8 cellular contexts compared by ENCODE assay signal in the genomic region with DNA sequence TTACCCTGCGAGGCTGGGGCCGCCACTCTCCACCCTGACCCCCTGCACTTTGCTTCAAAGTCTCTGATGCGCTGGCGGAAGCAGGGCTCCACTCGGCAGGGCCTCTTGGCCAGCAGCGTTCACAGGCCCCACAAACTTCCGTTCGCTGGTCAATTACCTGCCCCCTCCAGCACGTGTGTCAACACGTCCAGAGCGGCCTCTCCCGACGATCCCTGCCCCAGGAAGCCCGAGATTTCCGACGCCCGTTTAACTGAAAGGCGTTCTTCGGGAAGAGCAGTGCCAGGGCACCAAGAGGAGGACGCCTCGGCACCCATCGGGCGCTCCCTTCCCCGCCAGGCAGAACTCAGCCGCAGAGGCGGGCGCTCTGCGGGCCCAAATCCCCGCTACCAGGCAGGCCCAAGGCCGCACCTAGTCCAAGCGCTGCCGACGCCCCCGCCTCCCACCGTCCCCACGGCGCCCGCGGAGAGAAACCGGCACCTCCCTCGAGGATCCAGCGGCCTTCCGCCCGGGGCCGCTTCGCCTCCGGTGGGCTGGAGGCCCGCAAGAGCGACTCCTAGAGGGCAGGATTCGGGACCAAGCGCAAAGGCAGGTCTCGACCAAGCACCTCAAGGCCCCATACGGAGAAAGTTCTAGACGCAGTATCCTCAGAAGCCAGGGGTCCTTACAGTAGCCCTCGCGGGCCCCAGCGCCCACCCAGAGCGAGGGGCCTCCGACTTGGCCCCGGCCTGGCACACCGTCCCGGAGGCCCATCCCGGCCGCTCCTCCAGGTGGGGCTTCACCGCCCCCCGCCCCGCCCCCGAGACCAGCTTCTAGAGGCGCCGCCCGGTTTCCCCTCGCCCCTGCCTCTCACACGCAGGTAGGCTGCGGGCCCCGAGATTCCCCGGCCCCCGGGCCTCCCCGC. TPM values are rescaled to one million over a fixed set of nuclear protein-coding genes. Genes with fewer than 3 reads are reported as not detected.
DNase-seq lines count a peak whose midpoint lies in the region; ATAC-seq and TF ChIP-seq lines count a peak whose summit lies in the region.

No MANE protein-coding gene starts in this region.

- H3K9me3 ChIP-seq in fibroblast of lung (ENCODE audit: control insufficient read depth, insufficient read depth, low read depth, low read length): no peaks in the 10 kb centered on the region

- H3K36me3 Mint-ChIP-seq in activated CD8-positive, alpha-beta memory T cell treated with anti-CD3 and anti-CD28 coated beads, Interleukin-2, amount 10 ng/mL, durations not matched to agents 7 days and 5 days: peaks cover 15% of the 10 kb centered on the region

- DNase-seq in NCI-H2196 treated with DMSO at 0.1 percent for 48 hours (lab: John Stamatoyannopoulos, UW; ENCODE audit: unreplicated experiment) (peak; percentile 28), fibroblast of lung (ENCODE audit: low read depth in 2 of 2) (peak; percentile 39 to 41), omental fat pad (ENCODE audit: low spot score) (no peak), NCI-H446 (lab: John Stamatoyannopoulos, UW) (no peak)
- DNase-seq in activated CD8-positive, alpha-beta memory T cell treated with anti-CD3 and anti-CD28 coated beads, Interleukin-2, amount 10 ng/mL, durations not matched to agents 7 days and 5 days: peak; percentile 68

- peak overlapping the region; percentile 59 to 70 (median 66) for H3K4me3 ChIP-seq in fibroblast of lung (replicated peaks in 1 of 4; ENCODE audit: control extremely low read depth in 1 of 4, insufficient read depth in 1 of 4, low read depth in 3 of 4, low read length in 4 of 4)

- H3K9ac ChIP-seq in fibroblast of lung (ENCODE audit: insufficient read depth, low read length): peak overlapping the region; percentile 61

- H3K4me1 Mint-ChIP-seq in activated CD8-positive, alpha-beta memory T cell treated with anti-CD3 and anti-CD28 coated beads, Interleukin-2, amount 10 ng/mL, durations not matched to agents 7 days and 5 days: peaks cover 41% of the 10 kb centered on the region

- H3K4me1 ChIP-seq in fibroblast of lung (ENCODE audit: control insufficient read depth, extremely low read depth, insufficient read depth, low read length): peaks cover 10% of the 10 kb centered on the region

- H3K4me3 Mint-ChIP-seq in activated CD8-positive, alpha-beta memory T cell treated with anti-CD3 and anti-CD28 coated beads, Interleukin-2, amount 10 ng/mL, durations not matched to agents 7 days and 5 days: peak overlapping the region; percentile 90

- H3K4me2 ChIP-seq in fibroblast of lung (ENCODE audit: extremely low read depth, insufficient read depth, low read length): peak overlapping the region; percentile 87

- ATAC-seq in GM18498 (IDR thresholded peaks at IDR 0.05; ENCODE audit: unreplicated experiment) (peak; percentile 34), HG02943 (IDR thresholded peaks at IDR 0.05; ENCODE audit: low read depth, unreplicated experiment) (peak; percentile 16), omental fat pad (ENCODE audit: low FRiP score) (peak; percentile 28)
- peak; percentile 35 for ATAC-seq in activated CD8-positive, alpha-beta memory T cell treated with anti-CD3 and anti-CD28 coated beads, Interleukin-2, amount 10 ng/mL, durations not matched to agents 7 days and 5 days

- CTCF ChIA-PET in activated CD8-positive, alpha-beta memory T cell treated with anti-CD3 and anti-CD28 coated beads, Interleukin-2, amount 10 ng/mL, durations not matched to agents 7 days and 5 days (lab: Charles Lee): no interaction called here

- H3K27me3 ChIP-seq in fibroblast of lung (ENCODE audit: control insufficient read depth, insufficient read depth, low read length): no peaks in the 10 kb centered on the region

- H3K27me3 Mint-ChIP-seq in activated CD8-positive, alpha-beta memory T cell treated with anti-CD3 and anti-CD28 coated beads, Interleukin-2, amount 10 ng/mL, durations not matched to agents 7 days and 5 days: no peaks in the 10 kb centered on the region

- peak overlapping the region; percentile 84 for H3K27ac Mint-ChIP-seq in activated CD8-positive, alpha-beta memory T cell treated with anti-CD3 and anti-CD28 coated beads, Interleukin-2, amount 10 ng/mL, durations not matched to agents 7 days and 5 days

- TF ChIP-seq CTCF in 22Rv1 (IDR thresholded peaks at IDR 0.05) (peak; percentile 49), fibroblast of lung (conservative IDR thresholded peaks at IDR 0.05 in 1 of 2, IDR thresholded peaks at IDR 0.05 in 1 of 2; ENCODE audit: low read depth in 1 of 2, low read length in 2 of 2) (peak; percentile 27 to 38), omental fat pad (IDR thresholded peaks at IDR 0.05) (no peak)

- peaks cover 4% of the 10 kb centered on the region for H3K36me3 ChIP-seq in fibroblast of lung (ENCODE audit: control insufficient read depth, insufficient read depth, low read length)

- H3K27ac ChIP-seq in 22Rv1 (peak overlapping the region; percentile 82), fibroblast of lung (ENCODE audit: insufficient read depth, low read length) (peak overlapping the region; percentile 62)

- no peaks in the 10 kb centered on the region for H3K9me3 Mint-ChIP-seq in activated CD8-positive, alpha-beta memory T cell treated with anti-CD3 and anti-CD28 coated beads, Interleukin-2, amount 10 ng/mL, durations not matched to agents 7 days and 5 days (ENCODE audit: low read depth)

- H4K20me1 ChIP-seq in fibroblast of lung (ENCODE audit: control insufficient read depth, extremely low read depth, insufficient read depth, low read length): no peaks in the 10 kb centered on the region

- no peak overlapping the region for H2AFZ ChIP-seq in fibroblast of lung (ENCODE audit: low read length)

- H3K79me2 ChIP-seq in fibroblast of lung (ENCODE audit: control insufficient read depth, insufficient read depth, low read length): peaks cover 14% of the 10 kb centered on the region

RNA-seq across cellular contexts. Expression of gene BCAP31, which starts 0.6 kb away (rescaled TPM):
- total RNA-seq in activated CD8-positive, alpha-beta memory T cell treated with anti-CD3 and anti-CD28 coated beads, Interleukin-2, amount 10 ng/mL, durations not matched to agents 7 days and 5 days: 100 to 1,000 TPM; 137 to 148 TPM
- 94.8 and 133 TPM in 2 replicates for total RNA-seq in fibroblast of lung
- polyA plus RNA-seq in fibroblast of lung: 94.0 and 114 TPM in 2 replicates
- polyA plus RNA-seq in fibroblast of lung (2012): 138 and 160 TPM in 2 replicates
- 160 and 202 TPM in 2 replicates for polyA minus RNA-seq in fibroblast of lung (ENCODE audit: low replicate concordance)
- 100 to 1,000 TPM; 119 to 421 (median 240) TPM for total RNA-seq in omental fat pad

RNA-seq across cellular contexts. Expression of gene ABCD1, which starts 1.1 kb away (rescaled TPM):
- 10 to 100 TPM; 10.7 to 18.3 TPM for total RNA-seq in activated CD8-positive, alpha-beta memory T cell treated with anti-CD3 and anti-CD28 coated beads, Interleukin-2, amount 10 ng/mL, durations not matched to agents 7 days and 5 days
- total RNA-seq in fibroblast of lung (6.9 and 12.7 TPM in 2 replicates), omental fat pad (10 to 100 TPM; 17.5 to 38.9 (median 23.4) TPM)
- polyA plus RNA-seq in fibroblast of lung: 4.0 and 4.6 TPM in 2 replicates
- polyA plus RNA-seq in fibroblast of lung (2012): 10.7 and 14.4 TPM in 2 replicates
- 12.1 and 13.0 TPM in 2 replicates for polyA minus RNA-seq in fibroblast of lung (ENCODE audit: low replicate concordance)

RNA-seq across cellular contexts. Expression of gene SLC6A8, which starts 35.9 kb away (rescaled TPM):
- 1 to 10 TPM in 1 of 2 experiments, under 1 TPM in 1; 0.93 to 1.1 TPM for total RNA-seq in activated CD8-positive, alpha-beta memory T cell treated with anti-CD3 and anti-CD28 coated beads, Interleukin-2, amount 10 ng/mL, durations not matched to agents 7 days and 5 days
- total RNA-seq in fibroblast of lung (9.8 and 11.1 TPM in 2 replicates), omental fat pad (10 to 100 TPM; 13.5 to 32.4 (median 26.3) TPM)
- 7.7 and 13.2 TPM in 2 replicates for polyA plus RNA-seq in fibroblast of lung
- polyA plus RNA-seq in fibroblast of lung (2012): 12.5 and 24.0 TPM in 2 replicates
- 44.6 and 70.2 TPM in 2 replicates for polyA minus RNA-seq in fibroblast of lung (ENCODE audit: low replicate concordance)

RNA-seq across cellular contexts. Expression of gene PLXNB3, which starts 40.4 kb away (rescaled TPM):
- under 1 TPM; 0.42 to 0.50 TPM for total RNA-seq in activated CD8-positive, alpha-beta memory T cell treated with anti-CD3 and anti-CD28 coated beads, Interleukin-2, amount 10 ng/mL, durations not matched to agents 7 days and 5 days
- total RNA-seq in fibroblast of lung (1.0 and 4.3 TPM in 2 replicates), omental fat pad (10 to 100 TPM in 2 of 4 donors, 1 to 10 TPM in 2; 3.2 to 13.2 (median 10.2) TPM)
- polyA plus RNA-seq in fibroblast of lung: 1.6 and 1.9 TPM in 2 replicates
- polyA plus RNA-seq in fibroblast of lung (2012): 2.6 and 3.4 TPM in 2 replicates
- 8.6 and 9.2 TPM in 2 replicates for polyA minus RNA-seq in fibroblast of lung (ENCODE audit: low replicate concordance)

RNA-seq across cellular contexts. Expression of gene PNCK, which starts 50.0 kb away (rescaled TPM):
- total RNA-seq in activated CD8-positive, alpha-beta memory T cell treated with anti-CD3 and anti-CD28 coated beads, Interleukin-2, amount 10 ng/mL, durations not matched to agents 7 days and 5 days: not detected
- total RNA-seq in fibroblast of lung (0.26 and 0.33 TPM in 2 replicates), omental fat pad (under 1 TPM in 2 of 4 donors, not detected in 2; 0.46 to 0.60 TPM)
- 0.08 TPM in 1 of 2 replicates, not detected in the other for polyA plus RNA-seq in fibroblast of lung
- polyA plus RNA-seq in fibroblast of lung (2012): 0.10 TPM in 1 of 2 replicates, not detected in the other
- not detected in 2 replicates for polyA minus RNA-seq in fibroblast of lung (ENCODE audit: low replicate concordance)

Comparison
In these comparisons a context has a peak if more than half of its experiments do, and no peak if none do; other contexts are left out.
1. CTCF ChIP-seq: peak in 22Rv1 (single experiment) and fibroblast of lung (2 of 2); none in omental fat pad (0 of 3).
2. DNase-seq: peak in NCI-H2196 treated with DMSO at 0.1 percent for 48 hours (single experiment), activated CD8-positive, alpha-beta memory T cell treated with anti-CD3 and anti-CD28 coated beads, Interleukin-2, amount 10 ng/mL, durations not matched to agents 7 days and 5 days (single experiment) and fibroblast of lung (2 of 2); none in omental fat pad (single experiment) and NCI-H446 (0 of 2).
3. Peak in every context shown above with its lines, with median percentiles within 50 percentile points of each other: ATAC-seq.